In the genomic region with DNA sequence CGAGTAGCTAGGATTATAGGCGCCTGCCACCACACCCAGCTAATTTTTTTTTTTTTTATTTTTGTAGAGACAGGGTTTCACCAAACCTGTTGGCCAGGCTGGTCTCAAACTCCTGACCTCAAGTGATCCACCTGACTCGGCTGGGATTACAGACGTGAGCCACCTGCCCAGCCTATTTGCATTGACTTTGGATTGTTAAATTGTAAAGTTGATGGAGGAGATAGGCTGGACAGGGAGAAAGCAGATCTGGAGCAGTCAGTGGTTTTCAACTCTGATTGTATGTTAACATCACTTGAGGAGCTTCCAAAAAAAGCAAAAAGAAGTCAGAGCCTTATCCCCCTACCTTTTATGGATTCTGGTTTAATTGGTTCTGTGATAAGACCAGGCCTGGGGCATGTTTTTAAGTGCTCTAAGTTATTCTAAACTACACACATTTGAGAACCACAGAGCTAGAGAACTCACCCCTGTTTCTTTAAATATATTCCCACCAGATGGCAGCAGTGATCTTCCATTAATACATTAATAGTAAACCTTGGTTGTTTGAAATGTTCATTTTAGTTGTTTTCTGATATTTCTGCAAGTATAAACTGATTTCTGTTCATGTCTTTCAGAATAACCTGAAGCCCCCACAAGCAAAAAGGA, we compare ENCODE assay signal across 8 cellular contexts. TPM values are rescaled to one million over a fixed set of nuclear protein-coding genes. Genes with fewer than 3 reads are reported as not detected.
DNase-seq lines count a peak whose midpoint lies in the region; ATAC-seq, FAIRE-seq and TF ChIP-seq lines count a peak whose summit lies in the region.

No MANE protein-coding gene starts in this region.

- no peak overlapping the region for H3K9ac ChIP-seq in neural cell (ENCODE audit: low read length)

- TF ChIP-seq RAD21 in neural cell (conservative IDR thresholded peaks at IDR 0.05): peak; percentile 69

- H3K27me3 ChIP-seq in bronchial epithelial cell (ENCODE audit: control insufficient read depth, insufficient read depth, low read length) (no peaks in the 10 kb centered on the region), neural cell (ENCODE audit: insufficient read depth, low read depth, low read length) (no peaks in the 10 kb centered on the region)

- peaks cover 13% of the 10 kb centered on the region for H3K79me2 ChIP-seq in neural cell (replicated peaks; ENCODE audit: insufficient read depth, low read length)

- H3K4me2 ChIP-seq in neural cell (ENCODE audit: low read length): no peak overlapping the region

- H2AFZ ChIP-seq in neural cell (ENCODE audit: low read depth, low read length): no peak overlapping the region

- no peak for FAIRE-seq in bronchial epithelial cell (lab: Jason Lieb, UNC)
- FAIRE-seq in urothelium cell line (lab: Jason Lieb, UNC): no peak

- no peaks in the 10 kb centered on the region for H3K9me3 ChIP-seq in neural cell (ENCODE audit: low read length)

- no peaks in the 10 kb centered on the region for H4K20me1 ChIP-seq in neural cell (ENCODE audit: insufficient read depth)

- H3K4me3 ChIP-seq in bronchial epithelial cell (ENCODE audit: low read depth, low read length): no peak overlapping the region
- no peak overlapping the region for H3K4me3 ChIP-seq in neural cell (ENCODE audit: low read length)

- H3K36me3 ChIP-seq in bronchial epithelial cell (ENCODE audit: control insufficient read depth, insufficient read depth, low read length) (peaks cover 21% of the 10 kb centered on the region), neural cell (ENCODE audit: insufficient read depth, low read length) (peaks cover 11% of the 10 kb centered on the region)

- H3F3A ChIP-seq in neural cell (ENCODE audit: insufficient read depth, low read length, poor library complexity, severe bottlenecking): no peaks in the 10 kb centered on the region

- TF ChIP-seq EP300 in neural cell (conservative IDR thresholded peaks at IDR 0.05; ENCODE audit: poor library complexity, severe bottlenecking): no peak

- no peak for ATAC-seq in GM21381 (IDR thresholded peaks at IDR 0.05; ENCODE audit: unreplicated experiment)
- ATAC-seq in HG02884 (IDR thresholded peaks at IDR 0.05; ENCODE audit: unreplicated experiment): no peak

- peak; percentile 5 for TF ChIP-seq CTCF in bronchial epithelial cell (IDR thresholded peaks at IDR 0.05; ENCODE audit: insufficient read depth, low read length, severe bottlenecking)
- TF ChIP-seq CTCF in neural cell (IDR thresholded peaks at IDR 0.05; ENCODE audit: poor library complexity, severe bottlenecking): peak; percentile 69

- H3K9me2 ChIP-seq in neural cell (ENCODE audit: insufficient read depth, low read length): no peaks in the 10 kb centered on the region

- H3K27ac ChIP-seq in neural cell (ENCODE audit: low read length): no peak overlapping the region

- DNase-seq in ELR (ENCODE audit: low read depth): peak; percentile 77
- peak; percentile 61 for DNase-seq in NAMALWA (ENCODE audit: low spot score)
- DNase-seq in bronchial epithelial cell (ENCODE audit: low read depth): peak; percentile 45
- DNase-seq in urothelium cell line (ENCODE audit: low spot score): no peak
- DNase-seq in AG20443 (ENCODE audit: low spot score): no peak

TF ChIP-seq in neural cell, 6 proteins besides CTCF, POLR2A, EP300 and RAD21:
- TF ChIP-seq EZH2 (IDR thresholded peaks at IDR 0.05; ENCODE audit: borderline replicate concordance, insufficient read depth, low read length, poor library complexity, severe bottlenecking): no peak
- TF ChIP-seq POLR2AphosphoS5 (IDR thresholded peaks at IDR 0.05): no peak
- peak; percentile 73 for TF ChIP-seq SMC3 (conservative IDR thresholded peaks at IDR 0.05; ENCODE audit: poor library complexity)

RNA-seq across cellular contexts. Expression of gene C2orf49, which starts 7.5 kb away (rescaled TPM):
- total RNA-seq in bronchial epithelial cell: 25.6 and 28.2 TPM in 2 replicates
- polyA plus RNA-seq in neural cell: 35.6 TPM in 2 replicates
- 32.9 and 45.0 TPM in 2 replicates for polyA minus RNA-seq in neural cell

RNA-seq across cellular contexts. Expression of gene TGFBRAP1, which starts 15.3 kb away (rescaled TPM):
- total RNA-seq in bronchial epithelial cell: 10.8 and 13.7 TPM in 2 replicates
- 13.9 and 15.2 TPM in 2 replicates for polyA plus RNA-seq in neural cell
- polyA minus RNA-seq in neural cell: 29.2 and 32.6 TPM in 2 replicates

RNA-seq across cellular contexts. Expression of gene FHL2, which starts 54.0 kb away (rescaled TPM):
- total RNA-seq in bronchial epithelial cell: 67.2 and 76.9 TPM in 2 replicates
- 1.0 and 3.5 TPM in 2 replicates for polyA plus RNA-seq in neural cell
- polyA minus RNA-seq in neural cell: 1.5 and 2.3 TPM in 2 replicates

Comparison
In these comparisons a context has a peak if more than half of its experiments do, and no peak if none do; other contexts are left out.
1. DNase-seq: peak in ELR (single experiment), NAMALWA (single experiment) and bronchial epithelial cell (single experiment); none in urothelium cell line (single experiment) and AG20443 (single experiment).